ENCODE assay signal across 9 cellular contexts in the genomic region with DNA sequence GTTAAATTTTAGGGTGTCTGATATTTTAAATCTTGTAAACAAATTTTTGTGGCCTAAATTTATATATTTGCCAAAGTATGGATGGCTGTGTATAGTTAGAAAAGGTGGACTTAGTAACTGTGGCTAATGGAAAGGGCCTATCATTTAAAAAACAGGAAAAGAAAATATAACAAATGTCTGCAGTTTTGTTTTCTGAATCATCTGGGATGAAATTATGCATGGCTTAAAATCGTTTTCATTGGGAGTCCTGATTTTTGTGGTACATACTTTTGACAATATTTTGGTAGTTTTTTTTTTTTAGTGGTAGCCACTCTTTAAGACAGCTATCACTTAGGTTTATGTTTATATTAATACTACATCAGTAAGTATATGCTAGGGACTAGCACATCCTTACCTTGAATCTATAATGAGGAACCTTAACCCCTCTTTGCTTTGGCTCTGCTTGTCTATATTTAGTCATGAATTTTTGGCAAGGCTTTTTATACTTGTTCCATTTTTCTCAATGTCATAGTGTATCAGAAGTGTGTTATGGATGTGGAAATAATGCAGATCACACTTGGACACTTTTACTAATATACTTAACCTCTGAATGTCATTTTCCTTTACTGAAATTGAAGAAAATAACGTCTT. TPM values are rescaled to one million over a fixed set of nuclear protein-coding genes. Genes with fewer than 3 reads are reported as not detected.
DNase-seq lines count a peak whose midpoint lies in the region; ATAC-seq and TF ChIP-seq lines count a peak whose summit lies in the region.
"Had no signal": no experiment of that assay in that cellular context is flagged by ENCODE, and none has a peak within 500 bp of the region (broad histone marks: within the 10 kb centered on the region; RNA-seq: fewer than 3 reads in every experiment).

No MANE protein-coding gene starts in this region.

- peaks cover 10 to 28% of the 10 kb centered on the region in 2 donors for H3K36me3 Mint-ChIP-seq in CD4-positive, alpha-beta memory T cell

- H3K27me3 ChIP-seq in CD4-positive, alpha-beta memory T cell (ENCODE audit: insufficient read depth, low read length): no peaks in the 10 kb centered on the region
- H3K27me3 ChIP-seq in MG63 (no peaks in the 10 kb centered on the region), dorsolateral prefrontal cortex (no peaks in the 10 kb centered on the region), neuron (ENCODE audit: insufficient read depth, low read length) (no peaks in the 10 kb centered on the region)

- ATAC-seq in GM21528 (IDR thresholded peaks at IDR 0.05; ENCODE audit: low FRiP score, unreplicated experiment) (no peak), GM19397 (IDR thresholded peaks at IDR 0.05; ENCODE audit: unreplicated experiment) (no peak), HG02884 (IDR thresholded peaks at IDR 0.05; ENCODE audit: unreplicated experiment) (no peak)

- intact Hi-C loops in CD4-positive, alpha-beta memory T cell (cut with micrococcal nuclease): loop anchor here (5.0 to 10.0 kb wide), 3 partner anchors 44 to 602 kb away; a partner anchor contains a TSS
- intact Hi-C loops in dorsolateral prefrontal cortex (cut with DNase I): loop anchor here (5.0 to 10.0 kb wide), 3 partner anchors 89 to 402 kb away; no protein-coding TSS in a partner anchor

- H3K4me3 ChIP-seq in CD4-positive, alpha-beta memory T cell (ENCODE audit: low read length in 2 of 2): peak overlapping the region; percentile 36 to 67
- H3K4me3 ChIP-seq in MG63: peak overlapping the region; percentile 68
- peak overlapping the region in 58 of 59 donors; percentile 30 to 89 (median 77) for H3K4me3 ChIP-seq in dorsolateral prefrontal cortex
- peak overlapping the region; percentile 93 for H3K4me3 ChIP-seq in neuron (ENCODE audit: low read length)

- no peaks in the 10 kb centered on the region for H3K9me3 ChIP-seq in CD4-positive, alpha-beta memory T cell (ENCODE audit: control insufficient read depth in 1 of 2, low read length in 2 of 2)
- no peaks in the 10 kb centered on the region for H3K9me3 ChIP-seq in MG63
- no peaks in the 10 kb centered on the region for H3K9me3 ChIP-seq in neuron (ENCODE audit: low read length)

- no peaks in the 10 kb centered on the region for H3K9me3 Mint-ChIP-seq in CD4-positive, alpha-beta memory T cell

- peak overlapping the region; percentile 88 to 93 (median 91) for H3K4me3 Mint-ChIP-seq in CD4-positive, alpha-beta memory T cell

- peak overlapping the region; percentile 71 for H3K27ac ChIP-seq in CD4-positive, alpha-beta memory T cell (ENCODE audit: low read depth, low read length)
- H3K27ac ChIP-seq in dorsolateral prefrontal cortex: peak overlapping the region in 55 of 59 donors; percentile 1 to 100 (median 97)

- CTCF ChIA-PET in CD4-positive, alpha-beta memory T cell (lab: Charles Lee; ENCODE audit: partially characterized antibody): interaction anchor here (1.0 kb wide), 1 partner anchor 24 kb away, joined by 3 read pairs; no protein-coding TSS in a partner anchor

- DNase-seq in CD4-positive, alpha-beta memory T cell: no peak
- DNase-seq in MG63 (no peak), dorsolateral prefrontal cortex (no peak), COLO668 (lab: John Stamatoyannopoulos, UW; ENCODE audit: unreplicated experiment) (no peak)
- DNase-seq: islet precursor cell had no signal

- peaks cover 39 to 66% (median 53%) of the 10 kb centered on the region in 4 donors for H3K4me1 Mint-ChIP-seq in CD4-positive, alpha-beta memory T cell

- H3K27me3 Mint-ChIP-seq in CD4-positive, alpha-beta memory T cell: no peaks in the 10 kb centered on the region

- no peaks in the 10 kb centered on the region for H3K36me3 ChIP-seq in CD4-positive, alpha-beta memory T cell (ENCODE audit: insufficient read depth, low read length)
- H3K36me3 ChIP-seq in MG63 (no peaks in the 10 kb centered on the region), neuron (ENCODE audit: insufficient read depth, low read length) (peaks cover 10% of the 10 kb centered on the region)

- peaks cover 64% of the 10 kb centered on the region for H3K4me1 ChIP-seq in CD4-positive, alpha-beta memory T cell (ENCODE audit: insufficient read depth, low read length)
- peaks cover 37% of the 10 kb centered on the region for H3K4me1 ChIP-seq in neuron (ENCODE audit: insufficient read depth, low read length)

- POLR2A ChIA-PET in CD4-positive, alpha-beta memory T cell (lab: Charles Lee; ENCODE audit: partially characterized antibody): interaction anchor here (0.7 to 2.2 kb wide), 4 partner anchors 14 to 943 kb away, joined by 3 to 6 read pairs (median 3); no protein-coding TSS in a partner anchor

- TF ChIP-seq CTCF in dorsolateral prefrontal cortex (IDR thresholded peaks at IDR 0.05 in 54 of 56, conservative IDR thresholded peaks at IDR 0.05 in 2 of 56; ENCODE audit: low read depth in 1 of 56, partially characterized antibody in 56 of 56): no peak

- no peak overlapping the region for H2AFZ ChIP-seq in neuron (ENCODE audit: low read depth, low read length)

- H3K27ac Mint-ChIP-seq in CD4-positive, alpha-beta memory T cell: peak overlapping the region; percentile 87 to 98 (median 93)

RNA-seq across cellular contexts. Expression of a gene that starts 5.6 kb away (rescaled TPM):
- 100 to 1,000 TPM; 118 to 131 TPM for total RNA-seq in CD4-positive, alpha-beta memory T cell
- polyA plus RNA-seq in CD4-positive, alpha-beta memory T cell: 10 to 100 TPM in 1 of 2 donors, 1 to 10 TPM in 1; 5.4 to 26.5 TPM
- 9.2 and 9.9 TPM in 2 replicates for total RNA-seq in MG63 (2014; rRNA removed; shearing (Covaris generic); ENCODE audit: low replicate concordance)
- 100 to 1,000 TPM in 119 of 120 experiments, 10 to 100 TPM in 1; 96.8 to 200 (median 147) TPM for total RNA-seq in dorsolateral prefrontal cortex
